7 cellular contexts compared by ENCODE assay signal in the genomic region with DNA sequence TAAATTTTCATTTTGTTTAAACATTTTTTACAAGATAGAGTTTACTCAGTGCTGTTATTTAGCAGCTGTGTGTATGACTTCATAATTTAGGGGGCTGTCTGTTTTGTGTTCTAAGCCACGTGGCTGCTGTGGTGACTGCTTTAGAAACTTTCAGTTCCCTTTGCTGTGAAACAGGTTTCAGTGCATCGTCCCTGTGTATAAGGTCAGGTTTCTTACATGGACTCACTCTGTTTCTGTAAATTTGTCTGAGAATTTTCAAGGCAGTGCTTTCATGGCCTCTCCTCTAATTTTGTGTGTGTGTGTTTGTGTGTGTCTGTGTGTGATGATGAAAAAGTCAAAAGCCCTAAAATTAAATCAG. TPM values are rescaled to one million over a fixed set of nuclear protein-coding genes. Genes with fewer than 3 reads are reported as not detected.
DNase-seq lines count a peak whose midpoint lies in the region; ATAC-seq lines count a peak whose summit lies in the region.

No MANE protein-coding gene starts in this region.

- DNase-seq in Jurkat, Clone E6-1 (ENCODE audit: low read depth, low spot score) = peak; percentile 19
- DNase-seq in mucosa of gallbladder (ENCODE audit: low spot score) (peak; percentile 40), NCI-H2029 (lab: John Stamatoyannopoulos, UW) (no peak), NCI-H510A treated with DMSO at 0.1 percent for 48 hours (lab: John Stamatoyannopoulos, UW) (no peak)

- peak overlapping the region; percentile 37 for H3K27ac ChIP-seq in angular gyrus (ENCODE audit: low read depth, low read length)

- ATAC-seq in GM18498 (IDR thresholded peaks at IDR 0.05; ENCODE audit: unreplicated experiment) = peak; percentile 88
- ATAC-seq in GM21526 (IDR thresholded peaks at IDR 0.05; ENCODE audit: low FRiP score, unreplicated experiment) = peak; percentile 82

- no peak overlapping the region for H3K4me3 ChIP-seq in Jurkat, Clone E6-1 (ENCODE audit: low read length)

RNA-seq across cellular contexts. Expression of a gene that starts 32.4 kb away (rescaled TPM):
- polyA plus RNA-seq in Jurkat, Clone E6-1 (2012; ENCODE audit: insufficient read depth, insufficient read length) = 16.4 TPM
- total RNA-seq in mucosa of gallbladder = 30.1 TPM

Comparison
In these comparisons a context has a peak if more than half of its experiments do, and no peak if none do; other contexts are left out.
1. DNase-seq: peak in Jurkat, Clone E6-1 (single experiment) and mucosa of gallbladder (single experiment); none in NCI-H2029 (single experiment) and NCI-H510A treated with DMSO at 0.1 percent for 48 hours (single experiment).